ENCODE assay signal across 1 cellular context in genomic region chr10:88049204-88049603, GRCh38.
TF ChIP-seq lines count a peak whose summit lies in the region.

No MANE protein-coding gene starts in this region.

TF ChIP-seq in IMR-90, 13 proteins besides CTCF, POLR2A, EP300 and RAD21 (continued from another document):
- no peak for TF ChIP-seq BHLHE40 (IDR thresholded peaks at IDR 0.05; ENCODE audit: low read depth, low read length)
- no peak for TF ChIP-seq NFE2L2 (IDR thresholded peaks at IDR 0.05; ENCODE audit: low read depth, low read length)
- TF ChIP-seq CEBPB (IDR thresholded peaks at IDR 0.05; ENCODE audit: low read depth, low read length), result no peak
- TF ChIP-seq MAFK (IDR thresholded peaks at IDR 0.05; ENCODE audit: low read depth, low read length), result no peak
- no peak for TF ChIP-seq MAZ (IDR thresholded peaks at IDR 0.05; ENCODE audit: borderline replicate concordance, low read depth, low read length)
- no peak for TF ChIP-seq CHD1 (IDR thresholded peaks at IDR 0.05; ENCODE audit: low read depth, low read length)
TF ChIP-seq in IMR-90: peak in this region for 0.
